18 cellular contexts compared by ENCODE assay signal in genomic region chr7:2129376-2130375, GRCh38.
A peak's percentile ranks its signal among the peaks of the same experiment; 100 is the strongest.
DNase-seq lines count a peak whose midpoint lies in the region; ATAC-seq lines count a peak whose summit lies in the region.
"Had no signal": no experiment of that assay in that cellular context is flagged by ENCODE, and none has a peak within 500 bp of the region (broad histone marks: within the 10 kb centered on the region; RNA-seq: fewer than 3 reads in every experiment).

No MANE protein-coding gene starts in this region.

- H3K4me2 ChIP-seq in BLaER1 = peak overlapping the region; percentile 94
- H3K4me2 ChIP-seq: KMS-11 had no signal

- no peak overlapping the region for H3K4me3 Mint-ChIP-seq in activated T-cell treated with anti-CD3 and anti-CD28 coated beads, Interleukin-2, amount 50 U/mL, for 72 hours
- H3K4me3 Mint-ChIP-seq: activated T-helper 17 cell treated with anti-CD3 and anti-CD28 coated beads, Interleukin-2, amount 50 U/mL, for 72 hours; naive thymus-derived CD4-positive, alpha-beta T cell; stimulated activated naive CD8-positive, alpha-beta T cell treated with anti-CD3 and anti-CD28 coated beads, Interleukin-15, Interleukin-2, amounts not matched to agents 100 ng/mL and 50 ng/mL, for 24 hours had no signal

- H3K9me3 Mint-ChIP-seq in activated T-cell treated with anti-CD3 and anti-CD28 coated beads, Interleukin-2, amount 50 U/mL, for 72 hours = no peaks in the 10 kb centered on the region
- H3K9me3 Mint-ChIP-seq: activated T-helper 17 cell treated with anti-CD3 and anti-CD28 coated beads, Interleukin-2, amount 50 U/mL, for 72 hours; naive thymus-derived CD4-positive, alpha-beta T cell; stimulated activated naive CD8-positive, alpha-beta T cell treated with anti-CD3 and anti-CD28 coated beads, Interleukin-15, Interleukin-2, amounts not matched to agents 100 ng/mL and 50 ng/mL, for 24 hours had no signal

- no peaks in the 10 kb centered on the region for H3K36me3 Mint-ChIP-seq in activated T-cell treated with anti-CD3 and anti-CD28 coated beads, Interleukin-2, amount 50 U/mL, for 72 hours (ENCODE audit: insufficient read depth in 2 of 2)

- H3K27ac Mint-ChIP-seq in activated T-cell treated with anti-CD3 and anti-CD28 coated beads, Interleukin-2, amount 50 U/mL, for 72 hours = no peak overlapping the region
- H3K27ac Mint-ChIP-seq: activated T-helper 17 cell treated with anti-CD3 and anti-CD28 coated beads, Interleukin-2, amount 50 U/mL, for 72 hours; stimulated activated naive CD8-positive, alpha-beta T cell treated with anti-CD3 and anti-CD28 coated beads, Interleukin-15, Interleukin-2, amounts not matched to agents 100 ng/mL and 50 ng/mL, for 24 hours had no signal

- DNase-seq in COLO668 (lab: John Stamatoyannopoulos, UW; ENCODE audit: unreplicated experiment) (peak; percentile 97), NCI-H510A (lab: John Stamatoyannopoulos, UW) (peak; percentile 91), right cardiac atrium (peak in 2 of 3 donors; percentile 50 to 52), KBM-7 (no peak)
- no peak for DNase-seq in activated T-cell treated with anti-CD3 and anti-CD28 coated beads, Interleukin-2, amount 50 U/mL, for 72 hours
- no peak for DNase-seq in stimulated activated CD4-positive, alpha-beta T cell treated with anti-CD3 and anti-CD28 coated beads, Interleukin-2, amount 100 ng/mL, for 48 hours
- DNase-seq: glutamatergic neuron; HCEC 1CT; mesenchymal stem cell; naive thymus-derived CD4-positive, alpha-beta T cell; NCI-H1105; SW 1271; tibial artery had no signal

- peak; percentile 5 to 23 for ATAC-seq in right cardiac atrium
- no peak for ATAC-seq in activated T-cell treated with anti-CD3 and anti-CD28 coated beads, Interleukin-2, amount 50 U/mL, for 72 hours (replicated peaks in 1 of 2)
- ATAC-seq: activated T-helper 17 cell treated with anti-CD3 and anti-CD28 coated beads, Interleukin-2, amount 50 U/mL, for 72 hours; naive thymus-derived CD4-positive, alpha-beta T cell had no signal

- no peaks in the 10 kb centered on the region for H3K27me3 Mint-ChIP-seq in activated T-cell treated with anti-CD3 and anti-CD28 coated beads, Interleukin-2, amount 50 U/mL, for 72 hours (ENCODE audit: low read depth)
- H3K27me3 Mint-ChIP-seq: activated T-helper 17 cell treated with anti-CD3 and anti-CD28 coated beads, Interleukin-2, amount 50 U/mL, for 72 hours; naive thymus-derived CD4-positive, alpha-beta T cell; stimulated activated naive CD8-positive, alpha-beta T cell treated with anti-CD3 and anti-CD28 coated beads, Interleukin-15, Interleukin-2, amounts not matched to agents 100 ng/mL and 50 ng/mL, for 24 hours had no signal

- peaks cover 96% of the 10 kb centered on the region for H3K4me1 ChIP-seq in BLaER1
- no peaks in the 10 kb centered on the region for H3K4me1 ChIP-seq in right cardiac atrium (ENCODE audit: control insufficient read depth, insufficient read depth, low read length)

- H3K27ac ChIP-seq in BLaER1 = peak overlapping the region; percentile 76
- H3K27ac ChIP-seq in right cardiac atrium (ENCODE audit: low read length) = no peak overlapping the region
- H3K27ac ChIP-seq: coronary artery, KMS-11, tibial artery had no signal

- H3K27me3 ChIP-seq in BLaER1 = no peaks in the 10 kb centered on the region
- H3K27me3 ChIP-seq in right cardiac atrium (ENCODE audit: control insufficient read depth, insufficient read depth) = no peaks in the 10 kb centered on the region
- H3K27me3 ChIP-seq: tibial artery had no signal

- intact Hi-C loops in right cardiac atrium (cut with DNase I) = no loop called here

- in situ Hi-C loops in KBM-7 (cut with MboI; ENCODE audit: low pct_unique_long_range_greater_than_20kb, low sequenced_read_pairs) = no loop called here

- H3K9ac ChIP-seq in BLaER1 = peak overlapping the region; percentile 60
- H3K9ac ChIP-seq: KMS-11 had no signal

- no peaks in the 10 kb centered on the region for H3K4me1 Mint-ChIP-seq in activated T-cell treated with anti-CD3 and anti-CD28 coated beads, Interleukin-2, amount 50 U/mL, for 72 hours (ENCODE audit: low read depth)
- H3K4me1 Mint-ChIP-seq: activated T-helper 17 cell treated with anti-CD3 and anti-CD28 coated beads, Interleukin-2, amount 50 U/mL, for 72 hours had no signal

- peaks cover 29% of the 10 kb centered on the region for H3K36me3 ChIP-seq in BLaER1

- no peaks in the 10 kb centered on the region for H3K9me3 ChIP-seq in BLaER1
- no peaks in the 10 kb centered on the region for H3K9me3 ChIP-seq in right cardiac atrium (ENCODE audit: control insufficient read depth, low read length)
- H3K9me3 ChIP-seq: tibial artery had no signal

- no peak overlapping the region for H3K4me3 ChIP-seq in BLaER1
- H3K4me3 ChIP-seq in right cardiac atrium (ENCODE audit: low read length) = no peak overlapping the region
- H3K4me3 ChIP-seq: coronary artery, tibial artery had no signal

- peaks cover 9% of the 10 kb centered on the region; the same call in 1 of the 2 replicates for H4K20me1 ChIP-seq in BLaER1

- 76% methylated on average over 34 of the region's 34 CpGs for WGBS in right cardiac atrium

Comparison
In these comparisons a context has a peak if more than half of its experiments do, and no peak if none do; other contexts are left out.
1. DNase-seq: peak in COLO668 (single experiment), NCI-H510A (single experiment) and right cardiac atrium (2 of 3); none in activated T-cell treated with anti-CD3 and anti-CD28 coated beads, Interleukin-2, amount 50 U/mL, for 72 hours (0 of 2), KBM-7 (single experiment) and stimulated activated CD4-positive, alpha-beta T cell treated with anti-CD3 and anti-CD28 coated beads, Interleukin-2, amount 100 ng/mL, for 48 hours (0 of 2).
2. ATAC-seq: peak in right cardiac atrium (2 of 2); none in activated T-cell treated with anti-CD3 and anti-CD28 coated beads, Interleukin-2, amount 50 U/mL, for 72 hours (0 of 2).